9 cellular contexts compared by ENCODE assay signal in the genomic region with DNA sequence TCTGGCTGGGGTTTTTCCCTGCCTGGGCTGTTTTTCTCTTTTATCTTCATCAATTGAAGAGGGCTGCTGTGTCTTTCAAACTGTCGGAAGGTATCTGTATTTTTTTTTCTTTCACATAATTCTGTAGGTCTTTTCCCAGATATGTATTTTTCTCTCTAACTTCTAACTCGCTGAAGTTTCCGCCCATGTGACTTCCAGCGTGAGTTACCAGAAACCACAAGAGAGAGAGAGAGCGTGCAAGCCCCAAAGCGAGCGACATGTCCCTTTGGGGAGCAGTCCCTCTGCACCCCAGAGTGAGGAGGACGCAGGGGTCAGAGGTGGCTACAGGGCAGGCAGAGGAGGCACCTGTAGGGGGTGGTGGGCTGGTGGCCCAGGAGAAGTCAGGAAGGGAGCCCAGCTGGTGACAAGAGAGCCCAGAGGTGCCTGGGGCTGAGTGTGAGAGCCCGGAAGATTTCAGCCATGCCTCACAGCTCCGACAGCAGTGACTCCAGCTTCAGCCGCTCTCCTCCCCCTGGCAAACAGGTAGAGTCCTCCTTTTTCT. TPM values are rescaled to one million over a fixed set of nuclear protein-coding genes. Genes with fewer than 3 reads are reported as not detected.
A peak's percentile ranks its signal among the peaks of the same experiment; 100 is the strongest.
DNase-seq lines count a peak whose midpoint lies in the region; TF ChIP-seq lines count a peak whose summit lies in the region.
"Had no signal": no experiment of that assay in that cellular context is flagged by ENCODE, and none has a peak within 500 bp of the region (broad histone marks: within the 10 kb centered on the region; RNA-seq: fewer than 3 reads in every experiment).

A gene with protein sequence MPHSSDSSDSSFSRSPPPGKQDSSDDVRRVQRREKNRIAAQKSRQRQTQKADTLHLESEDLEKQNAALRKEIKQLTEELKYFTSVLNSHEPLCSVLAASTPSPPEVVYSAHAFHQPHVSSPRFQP (plus strand): TSS at position 246 of the 541 bp plus-strand sequence. CDS start 214 bp downstream, at position 460.

- no peak for TF ChIP-seq CTCF in right atrium auricular region (IDR thresholded peaks at IDR 0.05)

- no peaks in the 10 kb centered on the region for H3K9me3 ChIP-seq in right atrium auricular region

- no peaks in the 10 kb centered on the region for H3K27me3 ChIP-seq in right atrium auricular region

- peak within 1 kb of the TSS; percentile 16 to 37 for H3K4me3 ChIP-seq in right atrium auricular region

- no peaks in the 10 kb centered on the region for H3K36me3 ChIP-seq in right atrium auricular region

- peak; percentile 64 for DNase-seq in activated gamma-delta T cell treated with Interleukin-2 at 50 U/mL for 16 hours
- no peak for DNase-seq in activated gamma-delta T cell (lab: John Stamatoyannopoulos, UW)
- peak; percentile 70 for DNase-seq in KG1 (lab: John Stamatoyannopoulos, UW)
- peak in 2 of 3 experiments; percentile 56 to 62 for DNase-seq in activated CD8-positive, alpha-beta memory T cell treated with anti-CD3 and anti-CD28 coated beads for 48 hours (ENCODE audit: low read depth in 2 of 3, low spot score in 2 of 3)
- DNase-seq in right atrium auricular region (ENCODE audit: low spot score), result no peak
- DNase-seq in stimulated activated CD8-positive, alpha-beta memory T cell treated with anti-CD3 and anti-CD28 coated beads, Interleukin-12 subunit alpha, Interleukin-12 subunit beta, amount 100 ng/mL, for 4 hours (ENCODE audit: low read depth), result peak; percentile 61
- DNase-seq in DMS 273 treated with DMSO at 0.1 percent for 48 hours (lab: John Stamatoyannopoulos, UW), result no peak
- no peak for DNase-seq in NCI-H1105 (lab: John Stamatoyannopoulos, UW)

- peaks cover 0 to 13% of the 10 kb centered on the region in 2 donors for H3K4me1 ChIP-seq in right atrium auricular region

- H3K27ac ChIP-seq in right atrium auricular region, result peak within 1 kb of the TSS in 1 of 2 donors; percentile 57

RNA-seq across cellular contexts. Expression of the gene that starts here (rescaled TPM):
- 1 to 10 TPM; 1.4 to 6.2 TPM for total RNA-seq in right atrium auricular region
- total RNA-seq: astrocyte had no signal

Comparison
In these comparisons a context has a peak if more than half of its experiments do, and no peak if none do; other contexts are left out.
1. DNase-seq: peak in activated gamma-delta T cell treated with Interleukin-2 at 50 U/mL for 16 hours (single experiment), KG1 (single experiment), activated CD8-positive, alpha-beta memory T cell treated with anti-CD3 and anti-CD28 coated beads for 48 hours (2 of 3) and stimulated activated CD8-positive, alpha-beta memory T cell treated with anti-CD3 and anti-CD28 coated beads, Interleukin-12 subunit alpha, Interleukin-12 subunit beta, amount 100 ng/mL, for 4 hours (single experiment); none in activated gamma-delta T cell (single experiment), right atrium auricular region (single experiment), DMS 273 treated with DMSO at 0.1 percent for 48 hours (single experiment) and NCI-H1105 (single experiment).